ENCODE assay signal across 13 cellular contexts in genomic region chr1:90717356-90717664, GRCh38. TPM values are rescaled to one million over a fixed set of nuclear protein-coding genes. Genes with fewer than 3 reads are reported as not detected.
A peak's percentile ranks its signal among the peaks of the same experiment; 100 is the strongest.
DNase-seq lines count a peak whose midpoint lies in the region; ATAC-seq and TF ChIP-seq lines count a peak whose summit lies in the region.
"Had no signal": no experiment of that assay in that cellular context is flagged by ENCODE, and none has a peak within 500 bp of the region (broad histone marks: within the 10 kb centered on the region; RNA-seq: fewer than 3 reads in every experiment).

No MANE protein-coding gene starts in this region.

- H3K4me3 ChIP-seq in CD4-positive, CD25-positive, alpha-beta regulatory T cell (ENCODE audit: low read depth, low read length), result no peak overlapping the region
- H3K4me3 ChIP-seq in HAP-1 (peak overlapping the region; percentile 51), neuron (ENCODE audit: low read length) (peak overlapping the region; percentile 51)
- H3K4me3 ChIP-seq: GM12878 had no signal

- peaks cover 13 to 36% (median 27%) of the 10 kb centered on the region in 4 donors for H3K4me1 Mint-ChIP-seq in CD4-positive, CD25-positive, alpha-beta regulatory T cell
- peaks cover 17% of the 10 kb centered on the region for H3K4me1 Mint-ChIP-seq in chondrocyte (ENCODE audit: low read depth)

- H3K27me3 Mint-ChIP-seq in CD4-positive, CD25-positive, alpha-beta regulatory T cell, result peaks cover 91% of the 10 kb centered on the region
- peaks cover 81% of the 10 kb centered on the region for H3K27me3 Mint-ChIP-seq in chondrocyte (ENCODE audit: low read depth)

- ATAC-seq in CD4-positive, CD25-positive, alpha-beta regulatory T cell (ENCODE audit: low read depth in 2 of 2), result no peak
- ATAC-seq in HG02870 (IDR thresholded peaks at IDR 0.05; ENCODE audit: unreplicated experiment) (no peak), GM18520 (IDR thresholded peaks at IDR 0.05; ENCODE audit: unreplicated experiment) (no peak)
- ATAC-seq: GM12878, HepG2 had no signal

- H3K4me3 Mint-ChIP-seq in CD4-positive, CD25-positive, alpha-beta regulatory T cell, result peak overlapping the region; percentile 29 to 73 (median 52)
- peak overlapping the region; percentile 56 for H3K4me3 Mint-ChIP-seq in chondrocyte (ENCODE audit: unreplicated experiment)

- H3K4me1 ChIP-seq in CD4-positive, CD25-positive, alpha-beta regulatory T cell (ENCODE audit: control insufficient read depth, insufficient read depth, low read length, poor library complexity, severe bottlenecking), result peaks cover 6% of the 10 kb centered on the region
- H3K4me1 ChIP-seq in HAP-1, result no peaks in the 10 kb centered on the region; the same call in 1 of the 2 replicates
- no peaks in the 10 kb centered on the region for H3K4me1 ChIP-seq in neuron (ENCODE audit: insufficient read depth, low read length)

- no peak for TF ChIP-seq CTCF in chondrocyte (IDR thresholded peaks at IDR 0.05)

- no peak for DNase-seq in CD4-positive, CD25-positive, alpha-beta regulatory T cell
- DNase-seq in HAP-1 (ENCODE audit: low spot score in 2 of 2), result no peak
- no peak for DNase-seq in chondrocyte (ENCODE audit: low spot score)
- DNase-seq in DMS153 (lab: John Stamatoyannopoulos, UW), result no peak
- DNase-seq in NCI-H2081 treated with DMSO at 0.1 percent for 48 hours (lab: John Stamatoyannopoulos, UW), result no peak
- DNase-seq: activated effector memory CD4-positive, alpha-beta T cell treated with anti-CD3 and anti-CD28 coated beads, Interleukin-2, amount 50 U/mL, for 16 hours; NCI-H1694 treated with DMSO at 0.1 percent for 48 hours had no signal

- H3K36me3 Mint-ChIP-seq in CD4-positive, CD25-positive, alpha-beta regulatory T cell, result no peaks in the 10 kb centered on the region
- H3K36me3 Mint-ChIP-seq in chondrocyte (ENCODE audit: low read depth), result peaks cover 8% of the 10 kb centered on the region

- peaks cover 0 to 23% (median 9%) of the 10 kb centered on the region in 7 donors for H3K9me3 Mint-ChIP-seq in CD4-positive, CD25-positive, alpha-beta regulatory T cell
- peaks cover 3% of the 10 kb centered on the region for H3K9me3 Mint-ChIP-seq in chondrocyte (ENCODE audit: low read depth)

- H3K9me3 ChIP-seq in CD4-positive, CD25-positive, alpha-beta regulatory T cell (ENCODE audit: control insufficient read depth in 2 of 2, low read length in 2 of 2), result peaks cover 7 to 16% of the 10 kb centered on the region in 2 experiments
- no peaks in the 10 kb centered on the region for H3K9me3 ChIP-seq in HAP-1
- H3K9me3 ChIP-seq in neuron (ENCODE audit: low read length), result no peaks in the 10 kb centered on the region

- no peak overlapping the region for H3K27ac ChIP-seq in CD4-positive, CD25-positive, alpha-beta regulatory T cell (ENCODE audit: insufficient read depth, low read length, poor library complexity, severe bottlenecking)

- no peaks in the 10 kb centered on the region for H3K36me3 ChIP-seq in CD4-positive, CD25-positive, alpha-beta regulatory T cell (ENCODE audit: control insufficient read depth, insufficient read depth, low read length)
- no peaks in the 10 kb centered on the region for H3K36me3 ChIP-seq in HAP-1 (replicated peaks)
- H3K36me3 ChIP-seq in neuron (ENCODE audit: insufficient read depth, low read length), result no peaks in the 10 kb centered on the region

- peaks cover 54% of the 10 kb centered on the region for H3K27me3 ChIP-seq in CD4-positive, CD25-positive, alpha-beta regulatory T cell (ENCODE audit: control insufficient read depth, insufficient read depth, low read length)
- peaks cover 20% of the 10 kb centered on the region for H3K27me3 ChIP-seq in HAP-1 (ENCODE audit: low read depth)
- peaks cover 91% of the 10 kb centered on the region for H3K27me3 ChIP-seq in neuron (ENCODE audit: insufficient read depth, low read length)

- H2AFZ ChIP-seq in neuron (ENCODE audit: low read depth, low read length), result no peak overlapping the region

- in situ Hi-C loops in HAP-1 (cut with MboI; ENCODE audit: low sequenced_read_pairs), result loop anchor here (25.0 kb wide), 2 partner anchors 245 to 445 kb away; no protein-coding TSS in a partner anchor

- no peak overlapping the region for H3K27ac Mint-ChIP-seq in CD4-positive, CD25-positive, alpha-beta regulatory T cell
- no peak overlapping the region for H3K27ac Mint-ChIP-seq in chondrocyte (ENCODE audit: unreplicated experiment)

RNA-seq across cellular contexts. Expression of gene BARHL2, which starts 0.2 kb away (rescaled TPM):
- total RNA-seq in CD4-positive, CD25-positive, alpha-beta regulatory T cell, result not detected
- polyA plus RNA-seq in CD4-positive, CD25-positive, alpha-beta regulatory T cell, result not detected
- not detected in 3 replicates for total RNA-seq in chondrocyte
- total RNA-seq: GM12878, HepG2, OCI-LY7 had no signal
- polyA plus RNA-seq: GM12878, HepG2 had no signal
